In the genomic region with DNA sequence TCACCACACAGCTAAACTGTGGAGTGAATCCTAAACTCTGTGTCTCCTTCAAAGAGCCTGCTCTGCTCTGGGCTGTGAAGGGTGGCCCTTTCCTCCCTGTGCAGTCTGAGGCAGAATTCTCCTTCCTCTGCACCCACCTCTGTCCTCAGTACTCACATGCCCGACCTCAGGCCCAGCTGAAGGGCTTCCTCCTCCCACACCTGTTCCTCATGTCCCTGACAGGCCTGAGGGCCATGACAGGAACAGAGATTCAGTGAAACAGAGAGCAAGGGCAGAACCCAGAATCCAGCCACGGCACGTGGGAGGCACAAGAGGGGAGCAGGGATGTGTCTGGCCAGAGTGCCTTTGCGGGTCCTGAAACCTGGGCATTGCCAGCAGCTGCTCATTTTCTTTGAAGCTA, we compare ENCODE assay signal across 10 cellular contexts. TPM values are rescaled to one million over a fixed set of nuclear protein-coding genes. Genes with fewer than 3 reads are reported as not detected.
DNase-seq lines count a peak whose midpoint lies in the region; ATAC-seq, FAIRE-seq and TF ChIP-seq lines count a peak whose summit lies in the region.
"Had no signal": no experiment of that assay in that cellular context is flagged by ENCODE, and none has a peak within 500 bp of the region (broad histone marks: within the 10 kb centered on the region; RNA-seq: fewer than 3 reads in every experiment).

No MANE protein-coding gene starts in this region.

- ATAC-seq in GM19035 (IDR thresholded peaks at IDR 0.05; ENCODE audit: unreplicated experiment) (peak; percentile 50), HG02759 (IDR thresholded peaks at IDR 0.05; ENCODE audit: unreplicated experiment) (peak; percentile 66)

- H3K27me3 ChIP-seq in Peyer's patch: no peaks in the 10 kb centered on the region
- H3K27me3 ChIP-seq in smooth muscle cell (ENCODE audit: low read depth): no peaks in the 10 kb centered on the region

- 88% methylated on average over 4 of the region's 4 CpGs for WGBS in smooth muscle cell (ENCODE audit: low lambda C conversion rate)

- peaks cover 68% of the 10 kb centered on the region for H3K79me2 ChIP-seq in smooth muscle cell (ENCODE audit: low read depth)

- TF ChIP-seq CTCF in Peyer's patch (IDR thresholded peaks at IDR 0.05) (no peak), smooth muscle cell (IDR thresholded peaks at IDR 0.05; ENCODE audit: borderline replicate concordance, insufficient read depth, poor library complexity, severe bottlenecking) (no peak)

- DNase-seq in Peyer's patch: peak in 2 of 3 donors; percentile 72 to 75
- DNase-seq in smooth muscle cell (lab: John Stamatoyannopoulos, UW; ENCODE audit: unreplicated experiment): no peak
- no peak for DNase-seq in activated CD8-positive, alpha-beta memory T cell treated with anti-CD3 and anti-CD28 coated beads, Interleukin-2, amount 50 U/mL, for 4 hours
- no peak for DNase-seq in effector CD8-positive, alpha-beta T cell (lab: John Stamatoyannopoulos, UW)
- DNase-seq in RCC 7860 (ENCODE audit: low spot score): no peak
- no peak for DNase-seq in SKM-1 treated with dmso at 0.1 percent for 144 hours (lab: John Stamatoyannopoulos, UW; ENCODE audit: unreplicated experiment)
- DNase-seq: activated naive CD4-positive, alpha-beta T cell treated with Interleukin-2 at 50 U/mL for 16 hours; head of caudate nucleus had no signal

- peak overlapping the region; percentile 70 to 82 (median 74) for H3K27ac ChIP-seq in Peyer's patch
- H3K27ac ChIP-seq in smooth muscle cell (ENCODE audit: low read depth): peak overlapping the region; percentile 97

- no peak overlapping the region for H3K4me2 ChIP-seq in smooth muscle cell

- peaks cover 82% of the 10 kb centered on the region for H4K20me1 ChIP-seq in smooth muscle cell (ENCODE audit: low read depth)

- no peak overlapping the region for H3K4me3 ChIP-seq in Peyer's patch
- H3K4me3 ChIP-seq in smooth muscle cell: no peak overlapping the region

- H2AFZ ChIP-seq in smooth muscle cell (ENCODE audit: low read depth): no peak overlapping the region

- no peak for FAIRE-seq in RCC 7860 (lab: Jason Lieb, UNC)

- TF ChIP-seq POLR2A in Peyer's patch (IDR thresholded peaks at IDR 0.05): no peak

- H3K36me3 ChIP-seq in Peyer's patch: no peaks in the 10 kb centered on the region
- H3K36me3 ChIP-seq in smooth muscle cell (ENCODE audit: low read depth): no peaks in the 10 kb centered on the region

- H3K9ac ChIP-seq in smooth muscle cell (ENCODE audit: low read depth): no peak overlapping the region

- H3K9me3 ChIP-seq in Peyer's patch: no peaks in the 10 kb centered on the region
- no peaks in the 10 kb centered on the region for H3K9me3 ChIP-seq in smooth muscle cell (replicated peaks; ENCODE audit: low read depth)

- H3K4me1 ChIP-seq in Peyer's patch: peaks cover 0 to 56% (median 37%) of the 10 kb centered on the region in 4 donors
- peaks cover 52% of the 10 kb centered on the region for H3K4me1 ChIP-seq in smooth muscle cell (ENCODE audit: low read depth)

- H3F3A ChIP-seq in smooth muscle cell (ENCODE audit: low read depth): peaks cover 31% of the 10 kb centered on the region

RNA-seq across cellular contexts. Expression of a gene that starts 13.9 kb away (rescaled TPM):
- 10 to 100 TPM; 20.6 to 42.7 (median 33.6) TPM for total RNA-seq in Peyer's patch
- 46.4 and 69.1 TPM in 2 replicates for total RNA-seq in smooth muscle cell
- 27.4 and 37.6 TPM in 2 replicates for polyA plus RNA-seq in smooth muscle cell

Comparison
In these comparisons a context has a peak if more than half of its experiments do, and no peak if none do; other contexts are left out.
1. DNase-seq: peak in Peyer's patch (2 of 3); none in smooth muscle cell (single experiment), activated CD8-positive, alpha-beta memory T cell treated with anti-CD3 and anti-CD28 coated beads, Interleukin-2, amount 50 U/mL, for 4 hours (single experiment), effector CD8-positive, alpha-beta T cell (single experiment), RCC 7860 (single experiment) and SKM-1 treated with dmso at 0.1 percent for 144 hours (single experiment).